Comparison of ENCODE assay signal across 1 cellular context in the genomic region with DNA sequence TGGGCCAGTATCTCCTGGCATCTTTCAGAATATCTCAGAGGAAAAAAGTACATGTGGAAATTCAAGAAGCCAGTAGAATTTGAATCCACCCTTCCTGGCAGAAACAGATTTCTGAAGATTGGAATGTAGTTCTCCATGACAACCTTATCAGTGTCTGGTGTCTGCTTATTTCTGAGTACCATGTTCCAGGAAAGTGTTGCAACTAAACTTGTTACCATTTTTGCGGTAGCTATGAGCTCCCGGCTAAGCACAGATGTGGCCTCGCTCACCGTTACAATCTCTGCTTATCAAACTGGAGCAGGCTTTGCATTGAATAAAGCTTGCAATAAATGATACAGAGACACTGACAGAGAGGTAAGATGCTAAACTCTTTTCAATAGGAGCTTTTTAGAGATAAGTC.
TF ChIP-seq lines count a peak whose summit lies in the region.

No MANE protein-coding gene starts in this region.

TF ChIP-seq in IMR-90, 13 proteins besides CTCF, POLR2A, EP300 and RAD21 (continued from another document):
- TF ChIP-seq, protein P1, sequence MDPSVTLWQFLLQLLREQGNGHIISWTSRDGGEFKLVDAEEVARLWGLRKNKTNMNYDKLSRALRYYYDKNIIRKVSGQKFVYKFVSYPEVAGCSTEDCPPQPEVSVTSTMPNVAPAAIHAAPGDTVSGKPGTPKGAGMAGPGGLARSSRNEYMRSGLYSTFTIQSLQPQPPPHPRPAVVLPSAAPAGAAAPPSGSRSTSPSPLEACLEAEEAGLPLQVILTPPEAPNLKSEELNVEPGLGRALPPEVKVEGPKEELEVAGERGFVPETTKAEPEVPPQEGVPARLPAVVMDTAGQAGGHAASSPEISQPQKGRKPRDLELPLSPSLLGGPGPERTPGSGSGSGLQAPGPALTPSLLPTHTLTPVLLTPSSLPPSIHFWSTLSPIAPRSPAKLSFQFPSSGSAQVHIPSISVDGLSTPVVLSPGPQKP (IDR thresholded peaks at IDR 0.05; ENCODE audit: borderline replicate concordance, low read depth, low read length) = no peak
- TF ChIP-seq, protein P2, sequence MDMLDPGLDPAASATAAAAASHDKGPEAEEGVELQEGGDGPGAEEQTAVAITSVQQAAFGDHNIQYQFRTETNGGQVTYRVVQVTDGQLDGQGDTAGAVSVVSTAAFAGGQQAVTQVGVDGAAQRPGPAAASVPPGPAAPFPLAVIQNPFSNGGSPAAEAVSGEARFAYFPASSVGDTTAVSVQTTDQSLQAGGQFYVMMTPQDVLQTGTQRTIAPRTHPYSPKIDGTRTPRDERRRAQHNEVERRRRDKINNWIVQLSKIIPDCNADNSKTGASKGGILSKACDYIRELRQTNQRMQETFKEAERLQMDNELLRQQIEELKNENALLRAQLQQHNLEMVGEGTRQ (IDR thresholded peaks at IDR 0.05; ENCODE audit: low read depth, low read length) = no peak
- TF ChIP-seq NFE2L2 (IDR thresholded peaks at IDR 0.05; ENCODE audit: low read depth, low read length) (no peak), MAFK (IDR thresholded peaks at IDR 0.05; ENCODE audit: low read depth, low read length) (no peak), CEBPB (IDR thresholded peaks at IDR 0.05; ENCODE audit: low read depth, low read length) (peak; percentile 98), FOS (IDR thresholded peaks at IDR 0.05; ENCODE audit: low read depth, low read length) (0 out of 2 replicates have a peak, but pooled peaks have one; percentile 28), SMC3 (IDR thresholded peaks at IDR 0.05; ENCODE audit: low read depth, low read length) (no peak), MAZ (IDR thresholded peaks at IDR 0.05; ENCODE audit: borderline replicate concordance, low read depth, low read length) (0 out of 2 replicates have a peak, but pooled peaks have one; percentile 19), CHD1 (IDR thresholded peaks at IDR 0.05; ENCODE audit: low read depth, low read length) (no peak)
